In the genomic region with DNA sequence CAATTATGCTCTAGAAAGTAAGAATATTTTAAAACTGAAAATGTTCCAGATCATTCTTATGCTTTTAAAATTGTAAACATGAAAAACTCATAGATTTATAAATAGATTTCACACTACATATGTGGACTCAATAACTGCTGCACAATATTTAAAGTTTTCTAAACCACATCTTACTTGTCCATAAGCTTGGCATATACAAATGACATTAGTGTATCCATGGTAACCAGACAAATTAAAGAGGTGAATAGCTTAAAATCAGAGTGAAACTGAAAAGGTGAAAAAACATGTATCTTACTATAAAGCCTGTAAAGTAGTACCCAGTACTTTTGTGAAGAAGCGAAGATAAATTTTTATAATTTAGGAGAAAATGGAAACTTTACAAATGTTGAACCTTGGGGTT, we compare ENCODE assay signal across 1 cellular context.
TF ChIP-seq lines count a peak whose summit lies in the region.

No MANE protein-coding gene starts in this region.

TF ChIP-seq in GM12878, 131 proteins besides CTCF, POLR2A, EP300 and RAD21 (continued from another document):
- TF ChIP-seq, protein P1, sequence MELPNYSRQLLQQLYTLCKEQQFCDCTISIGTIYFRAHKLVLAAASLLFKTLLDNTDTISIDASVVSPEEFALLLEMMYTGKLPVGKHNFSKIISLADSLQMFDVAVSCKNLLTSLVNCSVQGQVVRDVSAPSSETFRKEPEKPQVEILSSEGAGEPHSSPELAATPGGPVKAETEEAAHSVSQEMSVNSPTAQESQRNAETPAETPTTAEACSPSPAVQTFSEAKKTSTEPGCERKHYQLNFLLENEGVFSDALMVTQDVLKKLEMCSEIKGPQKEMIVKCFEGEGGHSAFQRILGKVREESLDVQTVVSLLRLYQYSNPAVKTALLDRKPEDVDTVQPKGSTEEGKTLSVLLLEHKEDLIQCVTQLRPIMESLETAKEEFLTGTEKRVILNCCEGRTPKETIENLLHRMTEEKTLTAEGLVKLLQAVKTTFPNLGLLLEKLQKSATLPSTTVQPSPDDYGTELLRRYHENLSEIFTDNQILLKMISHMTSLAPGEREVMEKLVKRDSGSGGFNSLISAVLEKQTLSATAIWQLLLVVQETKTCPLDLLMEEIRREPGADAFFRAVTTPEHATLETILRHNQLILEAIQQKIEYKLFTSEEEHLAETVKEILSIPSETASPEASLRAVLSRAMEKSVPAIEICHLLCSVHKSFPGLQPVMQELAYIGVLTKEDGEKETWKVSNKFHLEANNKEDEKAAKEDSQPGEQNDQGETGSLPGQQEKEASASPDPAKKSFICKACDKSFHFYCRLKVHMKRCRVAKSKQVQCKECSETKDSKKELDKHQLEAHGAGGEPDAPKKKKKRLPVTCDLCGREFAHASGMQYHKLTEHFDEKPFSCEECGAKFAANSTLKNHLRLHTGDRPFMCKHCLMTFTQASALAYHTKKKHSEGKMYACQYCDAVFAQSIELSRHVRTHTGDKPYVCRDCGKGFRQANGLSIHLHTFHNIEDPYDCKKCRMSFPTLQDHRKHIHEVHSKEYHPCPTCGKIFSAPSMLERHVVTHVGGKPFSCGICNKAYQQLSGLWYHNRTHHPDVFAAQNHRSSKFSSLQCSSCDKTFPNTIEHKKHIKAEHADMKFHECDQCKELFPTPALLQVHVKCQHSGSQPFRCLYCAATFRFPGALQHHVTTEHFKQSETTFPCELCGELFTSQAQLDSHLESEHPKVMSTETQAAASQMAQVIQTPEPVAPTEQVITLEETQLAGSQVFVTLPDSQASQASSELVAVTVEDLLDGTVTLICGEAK (IDR thresholded peaks at IDR 0.05; ENCODE audit: borderline replicate concordance): no peak
- TF ChIP-seq, protein P2, sequence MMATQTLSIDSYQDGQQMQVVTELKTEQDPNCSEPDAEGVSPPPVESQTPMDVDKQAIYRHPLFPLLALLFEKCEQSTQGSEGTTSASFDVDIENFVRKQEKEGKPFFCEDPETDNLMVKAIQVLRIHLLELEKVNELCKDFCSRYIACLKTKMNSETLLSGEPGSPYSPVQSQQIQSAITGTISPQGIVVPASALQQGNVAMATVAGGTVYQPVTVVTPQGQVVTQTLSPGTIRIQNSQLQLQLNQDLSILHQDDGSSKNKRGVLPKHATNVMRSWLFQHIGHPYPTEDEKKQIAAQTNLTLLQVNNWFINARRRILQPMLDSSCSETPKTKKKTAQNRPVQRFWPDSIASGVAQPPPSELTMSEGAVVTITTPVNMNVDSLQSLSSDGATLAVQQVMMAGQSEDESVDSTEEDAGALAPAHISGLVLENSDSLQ (IDR thresholded peaks at IDR 0.05): 0 out of 2 replicates have a peak, but pooled peaks have one; percentile 13
- no peak for TF ChIP-seq SP1 (IDR thresholded peaks at IDR 0.05; ENCODE audit: low read depth, low read length)
- no peak for TF ChIP-seq BCL11A (IDR thresholded peaks at IDR 0.05; ENCODE audit: low read depth, low read length)
- TF ChIP-seq IKZF1 (conservative IDR thresholded peaks at IDR 0.05): no peak
